ENCODE assay signal across 8 cellular contexts in genomic region chr17:39573447-39574298, GRCh38. TPM values are rescaled to one million over a fixed set of nuclear protein-coding genes. Genes with fewer than 3 reads are reported as not detected.
DNase-seq lines count a peak whose midpoint lies in the region; ATAC-seq and TF ChIP-seq lines count a peak whose summit lies in the region.

No MANE protein-coding gene starts in this region.

- H3K79me2 ChIP-seq in MM.1S (ENCODE audit: low read length), result no peaks in the 10 kb centered on the region

- peak; percentile 89 for ATAC-seq in left colon
- ATAC-seq in GM18502 (IDR thresholded peaks at IDR 0.05; ENCODE audit: poor library complexity, unreplicated experiment), result no peak

- no peak overlapping the region for H3K9ac ChIP-seq in MM.1S (ENCODE audit: low read length)

- H3K4me1 Mint-ChIP-seq in T-helper 2 cell treated with Interferon-gamma antibody and Interleukin-4, amounts not matched to agents 5 μg/mL and 100 μg/mL, for 36 hours (ENCODE audit: low read depth), result peaks cover 4% of the 10 kb centered on the region

- H3K27me3 ChIP-seq in MM.1S (replicated peaks; ENCODE audit: insufficient read depth, low read length), result no peaks in the 10 kb centered on the region

- peaks cover 26% of the 10 kb centered on the region for H3K36me3 Mint-ChIP-seq in T-helper 2 cell treated with Interferon-gamma antibody and Interleukin-4, amounts not matched to agents 5 μg/mL and 100 μg/mL, for 36 hours (ENCODE audit: low read depth)

- no peaks in the 10 kb centered on the region for H3K9me2 ChIP-seq in MM.1S (replicated peaks; ENCODE audit: insufficient read depth, low read length)

- no peaks in the 10 kb centered on the region for H3F3A ChIP-seq in MM.1S (ENCODE audit: insufficient read depth, low read length)

- intact Hi-C loops in left colon (cut with DNase I, micrococcal nuclease), result no loop called here

- H3K4me2 ChIP-seq in MM.1S (ENCODE audit: low read depth, low read length), result no peak overlapping the region

- peak overlapping the region; percentile 55 to 87 for H3K27ac ChIP-seq in coronary artery
- no peak overlapping the region for H3K27ac ChIP-seq in MM.1S (ENCODE audit: low read length)

- peaks cover 8% of the 10 kb centered on the region for H3K9me3 Mint-ChIP-seq in T-helper 2 cell treated with Interferon-gamma antibody and Interleukin-4, amounts not matched to agents 5 μg/mL and 100 μg/mL, for 36 hours

- H4K20me1 ChIP-seq in MM.1S (ENCODE audit: insufficient read depth, low read length), result no peaks in the 10 kb centered on the region

- no peaks in the 10 kb centered on the region for H3K4me1 ChIP-seq in MM.1S (ENCODE audit: low read length)

- TF ChIP-seq CTCF in coronary artery (IDR thresholded peaks at IDR 0.05) (no peak), MM.1S (IDR thresholded peaks at IDR 0.05; ENCODE audit: low read length) (no peak)

- H3K4me3 Mint-ChIP-seq in T-helper 2 cell treated with Interferon-gamma antibody and Interleukin-4, amounts not matched to agents 5 μg/mL and 100 μg/mL, for 36 hours, result peak overlapping the region; percentile 91

- H3K27me3 Mint-ChIP-seq in T-helper 2 cell treated with Interferon-gamma antibody and Interleukin-4, amounts not matched to agents 5 μg/mL and 100 μg/mL, for 36 hours (ENCODE audit: low read depth), result peaks cover 10% of the 10 kb centered on the region

- peak overlapping the region; percentile 54 for H3K4me3 ChIP-seq in Jurkat, Clone E6-1 (ENCODE audit: low read length)
- H3K4me3 ChIP-seq in coronary artery (peak overlapping the region; percentile 83), MM.1S (ENCODE audit: low read length) (no peak overlapping the region)

- no peaks in the 10 kb centered on the region for H3K36me3 ChIP-seq in MM.1S (replicated peaks; ENCODE audit: insufficient read depth, low read length)

- H2AFZ ChIP-seq in MM.1S (ENCODE audit: low read length), result no peak overlapping the region

- no peaks in the 10 kb centered on the region for H3K9me3 ChIP-seq in MM.1S (replicated peaks; ENCODE audit: insufficient read depth, low read length)

- H3K27ac Mint-ChIP-seq in T-helper 2 cell treated with Interferon-gamma antibody and Interleukin-4, amounts not matched to agents 5 μg/mL and 100 μg/mL, for 36 hours, result peak overlapping the region; percentile 81

- DNase-seq in ELF-1 (ENCODE audit: low read depth, low spot score) (peak; percentile 76), coronary artery (ENCODE audit: low spot score) (no peak), left colon (peak; percentile 61 to 72), MM.1S (no peak)
- DNase-seq in Jurkat, Clone E6-1 (ENCODE audit: low read depth, low spot score), result peak; percentile 12
- DNase-seq in T-helper 2 cell treated with Interferon-gamma antibody and Interleukin-4, amounts not matched to agents 5 μg/mL and 100 μg/mL, for 36 hours (ENCODE audit: low spot score), result peak; percentile 17
- DNase-seq in stimulated activated CD4-positive, alpha-beta T cell treated with anti-CD3 and anti-CD28 coated beads, Interleukin-2, amount 100 ng/mL, for 24 hours, result peak; percentile 24 to 57

RNA-seq across cellular contexts. Expression of gene NEUROD2, which starts 34.0 kb away (rescaled TPM):
- not detected for polyA plus RNA-seq in Jurkat, Clone E6-1 (2012; ENCODE audit: insufficient read depth, insufficient read length)
- total RNA-seq in left colon, result under 1 TPM in 1 of 2 donors, not detected in 1; 0.12 TPM

RNA-seq across cellular contexts. Expression of gene PPP1R1B, which starts 53.1 kb away (rescaled TPM):
- not detected for polyA plus RNA-seq in Jurkat, Clone E6-1 (2012; ENCODE audit: insufficient read depth, insufficient read length)
- 100 to 1,000 TPM; 259 to 404 TPM for total RNA-seq in left colon

Comparison
In these comparisons a context has a peak if more than half of its experiments do, and no peak if none do; other contexts are left out.
1. DNase-seq: peak in ELF-1 (single experiment), Jurkat, Clone E6-1 (single experiment), T-helper 2 cell treated with Interferon-gamma antibody and Interleukin-4, amounts not matched to agents 5 μg/mL and 100 μg/mL, for 36 hours (single experiment), left colon (2 of 2) and stimulated activated CD4-positive, alpha-beta T cell treated with anti-CD3 and anti-CD28 coated beads, Interleukin-2, amount 100 ng/mL, for 24 hours (2 of 2); none in coronary artery (single experiment) and MM.1S (single experiment).